In genomic region chr1:28506907-28507246, GRCh38 we compare ENCODE assay signal across 8 cellular contexts. TPM values are rescaled to one million over a fixed set of nuclear protein-coding genes. Genes with fewer than 3 reads are reported as not detected.
DNase-seq lines count a peak whose midpoint lies in the region; ATAC-seq, FAIRE-seq and TF ChIP-seq lines count a peak whose summit lies in the region.

No MANE protein-coding gene starts in this region.

- no peak for DNase-seq in AG09309 (ENCODE audit: low read depth)
- DNase-seq in Jurkat, Clone E6-1 (ENCODE audit: low read depth, low spot score): no peak
- no peak for DNase-seq in choroid plexus epithelial cell (ENCODE audit: low read depth)
- no peak for DNase-seq in natural killer cell
- DNase-seq in GM19239 (ENCODE audit: insufficient read length, low spot score): no peak
- DNase-seq in NCI-H446 treated with DMSO at 0.1 percent for 48 hours (lab: John Stamatoyannopoulos, UW): no peak
- DNase-seq in nucleus accumbens (lab: John Stamatoyannopoulos, UW): no peak

- no peaks in the 10 kb centered on the region for H3K27me3 Mint-ChIP-seq in natural killer cell (ENCODE audit: low read depth in 2 of 2)

- H3K36me3 Mint-ChIP-seq in natural killer cell: no peaks in the 10 kb centered on the region

- H3K4me1 Mint-ChIP-seq in natural killer cell: peaks cover 54 to 55% of the 10 kb centered on the region in 2 donors

- ATAC-seq in natural killer cell (no peak), GM21528 (IDR thresholded peaks at IDR 0.05; ENCODE audit: low FRiP score, unreplicated experiment) (no peak)

- peak overlapping the region; percentile 99 for H3K4me3 Mint-ChIP-seq in natural killer cell

- H3K27ac Mint-ChIP-seq in natural killer cell: peak overlapping the region; percentile 97 to 99

- no peak for FAIRE-seq in GM19239 (lab: Jason Lieb, UNC)

- H3K4me3 ChIP-seq in AG09309 (ENCODE audit: control insufficient read depth, low read depth, low read length) (peak overlapping the region; percentile 81), choroid plexus epithelial cell (ENCODE audit: low read depth, low read length) (peak overlapping the region; percentile 93)
- H3K4me3 ChIP-seq in Jurkat, Clone E6-1 (ENCODE audit: low read length): peak overlapping the region; percentile 88

- TF ChIP-seq CTCF in AG09309 (IDR thresholded peaks at IDR 0.05; ENCODE audit: control insufficient read depth, insufficient read depth, low read depth, low read length, missing control alignments): no peak
- TF ChIP-seq CTCF in choroid plexus epithelial cell (conservative IDR thresholded peaks at IDR 0.05; ENCODE audit: low read depth, low read length): no peak
- TF ChIP-seq CTCF in natural killer cell (IDR thresholded peaks at IDR 0.05): no peak

- intact Hi-C loops in natural killer cell (cut with micrococcal nuclease): loop anchor here (1.0 to 5.0 kb wide), 6 partner anchors 135 to 420 kb away; partner anchors contain the start of genes EYA3, TAF12 and YTHDF2

- no peaks in the 10 kb centered on the region for H3K9me3 Mint-ChIP-seq in natural killer cell

RNA-seq across cellular contexts. Expression of gene RCC1, which starts 1.0 kb away (rescaled TPM):
- 157 TPM for polyA plus RNA-seq in Jurkat, Clone E6-1 (2012; ENCODE audit: insufficient read depth, insufficient read length)
- total RNA-seq in natural killer cell: 10 to 100 TPM; 15.9 to 23.7 (median 19.2) TPM

RNA-seq across cellular contexts. Expression of gene TRNAU1AP, which starts 46.0 kb away (rescaled TPM):
- 45.5 TPM for polyA plus RNA-seq in Jurkat, Clone E6-1 (2012; ENCODE audit: insufficient read depth, insufficient read length)
- 10 to 100 TPM; 28.3 to 38.7 (median 32.1) TPM for total RNA-seq in natural killer cell
